1 cellular context compared by ENCODE assay signal in the genomic region with DNA sequence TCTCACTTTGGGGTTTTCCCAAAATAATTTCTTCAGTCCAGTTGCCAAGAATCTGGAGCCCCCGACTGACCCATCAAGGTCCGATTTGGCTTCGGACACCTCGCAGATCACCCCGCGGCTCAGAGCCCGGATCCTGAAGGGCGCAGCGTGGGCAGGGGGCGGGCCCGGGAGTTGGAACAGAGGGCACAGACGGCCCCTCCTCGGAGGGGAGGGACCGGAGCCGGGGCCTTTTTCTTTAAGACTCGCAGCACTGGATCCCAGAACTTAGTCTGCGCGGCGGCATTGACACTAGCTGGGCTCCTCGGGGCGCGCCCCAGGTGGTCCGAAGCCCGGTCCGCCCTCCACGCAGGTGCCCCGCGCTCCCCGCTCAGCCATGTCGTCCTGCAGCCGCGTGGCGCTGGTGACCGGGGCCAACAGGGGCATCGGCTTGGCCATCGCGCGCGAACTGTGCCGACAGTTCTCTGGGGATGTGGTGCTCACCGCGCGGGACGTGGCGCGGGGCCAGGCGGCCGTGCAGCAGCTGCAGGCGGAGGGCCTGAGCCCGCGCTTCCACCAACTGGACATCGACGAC.
TF ChIP-seq lines count a peak whose summit lies in the region.

A gene (plus strand): TSS at position 260 of the 571 bp plus-strand sequence. CDS start 114 bp downstream, at position 374.

TF ChIP-seq in WTC11, 78 proteins besides CTCF, POLR2A, EP300 and RAD21 (continued from another document):
- TF ChIP-seq, protein P1, sequence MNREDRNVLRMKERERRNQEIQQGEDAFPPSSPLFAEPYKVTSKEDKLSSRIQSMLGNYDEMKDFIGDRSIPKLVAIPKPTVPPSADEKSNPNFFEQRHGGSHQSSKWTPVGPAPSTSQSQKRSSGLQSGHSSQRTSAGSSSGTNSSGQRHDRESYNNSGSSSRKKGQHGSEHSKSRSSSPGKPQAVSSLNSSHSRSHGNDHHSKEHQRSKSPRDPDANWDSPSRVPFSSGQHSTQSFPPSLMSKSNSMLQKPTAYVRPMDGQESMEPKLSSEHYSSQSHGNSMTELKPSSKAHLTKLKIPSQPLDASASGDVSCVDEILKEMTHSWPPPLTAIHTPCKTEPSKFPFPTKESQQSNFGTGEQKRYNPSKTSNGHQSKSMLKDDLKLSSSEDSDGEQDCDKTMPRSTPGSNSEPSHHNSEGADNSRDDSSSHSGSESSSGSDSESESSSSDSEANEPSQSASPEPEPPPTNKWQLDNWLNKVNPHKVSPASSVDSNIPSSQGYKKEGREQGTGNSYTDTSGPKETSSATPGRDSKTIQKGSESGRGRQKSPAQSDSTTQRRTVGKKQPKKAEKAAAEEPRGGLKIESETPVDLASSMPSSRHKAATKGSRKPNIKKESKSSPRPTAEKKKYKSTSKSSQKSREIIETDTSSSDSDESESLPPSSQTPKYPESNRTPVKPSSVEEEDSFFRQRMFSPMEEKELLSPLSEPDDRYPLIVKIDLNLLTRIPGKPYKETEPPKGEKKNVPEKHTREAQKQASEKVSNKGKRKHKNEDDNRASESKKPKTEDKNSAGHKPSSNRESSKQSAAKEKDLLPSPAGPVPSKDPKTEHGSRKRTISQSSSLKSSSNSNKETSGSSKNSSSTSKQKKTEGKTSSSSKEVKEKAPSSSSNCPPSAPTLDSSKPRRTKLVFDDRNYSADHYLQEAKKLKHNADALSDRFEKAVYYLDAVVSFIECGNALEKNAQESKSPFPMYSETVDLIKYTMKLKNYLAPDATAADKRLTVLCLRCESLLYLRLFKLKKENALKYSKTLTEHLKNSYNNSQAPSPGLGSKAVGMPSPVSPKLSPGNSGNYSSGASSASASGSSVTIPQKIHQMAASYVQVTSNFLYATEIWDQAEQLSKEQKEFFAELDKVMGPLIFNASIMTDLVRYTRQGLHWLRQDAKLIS (CRISPR knock-in tag; IDR thresholded peaks at IDR 0.05; ENCODE audit: borderline replicate concordance), result no peak
- TF ChIP-seq ZNF121 (CRISPR knock-in tag; IDR thresholded peaks at IDR 0.05), result peak; percentile 45; the same call in 1 of the 2 replicates
- TF ChIP-seq FOXP1 (CRISPR knock-in tag; IDR thresholded peaks at IDR 0.05; ENCODE audit: borderline replicate concordance), result peak; percentile 37; the same call in 1 of the 2 replicates
- peak; percentile 31; the same call in 1 of the 2 replicates for TF ChIP-seq SP1 (CRISPR knock-in tag; conservative IDR thresholded peaks at IDR 0.05)
- no peak for TF ChIP-seq ZNF219 (CRISPR knock-in tag; IDR thresholded peaks at IDR 0.05; ENCODE audit: borderline replicate concordance)
- TF ChIP-seq, protein P2, sequence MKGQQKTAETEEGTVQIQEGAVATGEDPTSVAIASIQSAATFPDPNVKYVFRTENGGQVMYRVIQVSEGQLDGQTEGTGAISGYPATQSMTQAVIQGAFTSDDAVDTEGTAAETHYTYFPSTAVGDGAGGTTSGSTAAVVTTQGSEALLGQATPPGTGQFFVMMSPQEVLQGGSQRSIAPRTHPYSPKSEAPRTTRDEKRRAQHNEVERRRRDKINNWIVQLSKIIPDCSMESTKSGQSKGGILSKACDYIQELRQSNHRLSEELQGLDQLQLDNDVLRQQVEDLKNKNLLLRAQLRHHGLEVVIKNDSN (CRISPR knock-in tag; IDR thresholded peaks at IDR 0.05), result no peak
- TF ChIP-seq, protein P3, sequence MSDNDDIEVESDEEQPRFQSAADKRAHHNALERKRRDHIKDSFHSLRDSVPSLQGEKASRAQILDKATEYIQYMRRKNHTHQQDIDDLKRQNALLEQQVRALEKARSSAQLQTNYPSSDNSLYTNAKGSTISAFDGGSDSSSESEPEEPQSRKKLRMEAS (CRISPR knock-in tag; IDR thresholded peaks at IDR 0.05), result 0 out of 2 replicates have a peak, but pooled peaks have one; percentile 11
- no peak for TF ChIP-seq ELF4 (CRISPR knock-in tag; IDR thresholded peaks at IDR 0.05; ENCODE audit: low read depth)
- TF ChIP-seq, protein P4, sequence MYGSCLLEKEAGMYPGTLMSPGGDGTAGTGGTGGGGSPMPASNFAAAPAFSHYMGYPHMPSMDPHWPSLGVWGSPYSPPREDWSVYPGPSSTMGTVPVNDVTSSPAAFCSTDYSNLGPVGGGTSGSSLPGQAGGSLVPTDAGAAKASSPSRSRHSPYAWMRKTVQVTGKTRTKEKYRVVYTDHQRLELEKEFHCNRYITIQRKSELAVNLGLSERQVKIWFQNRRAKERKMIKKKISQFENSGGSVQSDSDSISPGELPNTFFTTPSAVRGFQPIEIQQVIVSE (CRISPR knock-in tag; IDR thresholded peaks at IDR 0.05; ENCODE audit: borderline replicate concordance), result no peak
- TF ChIP-seq SMAD4 (CRISPR knock-in tag; IDR thresholded peaks at IDR 0.05), result no peak
- TF ChIP-seq, protein P5, sequence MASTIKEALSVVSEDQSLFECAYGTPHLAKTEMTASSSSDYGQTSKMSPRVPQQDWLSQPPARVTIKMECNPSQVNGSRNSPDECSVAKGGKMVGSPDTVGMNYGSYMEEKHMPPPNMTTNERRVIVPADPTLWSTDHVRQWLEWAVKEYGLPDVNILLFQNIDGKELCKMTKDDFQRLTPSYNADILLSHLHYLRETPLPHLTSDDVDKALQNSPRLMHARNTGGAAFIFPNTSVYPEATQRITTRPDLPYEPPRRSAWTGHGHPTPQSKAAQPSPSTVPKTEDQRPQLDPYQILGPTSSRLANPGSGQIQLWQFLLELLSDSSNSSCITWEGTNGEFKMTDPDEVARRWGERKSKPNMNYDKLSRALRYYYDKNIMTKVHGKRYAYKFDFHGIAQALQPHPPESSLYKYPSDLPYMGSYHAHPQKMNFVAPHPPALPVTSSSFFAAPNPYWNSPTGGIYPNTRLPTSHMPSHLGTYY (CRISPR knock-in tag; IDR thresholded peaks at IDR 0.05), result no peak
- no peak for TF ChIP-seq NFATC4 (CRISPR knock-in tag; IDR thresholded peaks at IDR 0.05)
